ENCODE assay signal across 16 cellular contexts in the genomic region with DNA sequence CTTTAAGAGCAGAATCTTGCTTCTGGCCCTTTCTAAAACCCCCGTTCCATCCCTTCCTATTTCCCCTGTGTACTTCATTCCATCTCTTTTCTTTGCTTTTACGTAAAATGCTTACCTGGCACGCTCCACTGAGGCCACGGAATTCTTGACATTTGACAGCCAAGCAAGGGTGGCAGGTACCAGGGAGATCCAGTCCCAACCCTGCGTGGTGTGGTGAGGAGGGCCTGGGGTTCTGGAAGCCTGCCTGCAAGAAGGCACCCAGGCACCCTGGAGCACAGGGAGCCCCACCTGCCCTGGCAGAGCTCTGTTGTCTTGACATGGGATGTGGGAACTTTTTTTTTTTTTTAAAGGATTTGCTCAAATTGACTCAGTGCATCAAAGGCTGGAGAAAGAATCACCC. TPM values are rescaled to one million over a fixed set of nuclear protein-coding genes. Genes with fewer than 3 reads are reported as not detected.
DNase-seq lines count a peak whose midpoint lies in the region; ATAC-seq, FAIRE-seq and TF ChIP-seq lines count a peak whose summit lies in the region.
"Had no signal": no experiment of that assay in that cellular context is flagged by ENCODE, and none has a peak within 500 bp of the region (broad histone marks: within the 10 kb centered on the region; RNA-seq: fewer than 3 reads in every experiment).

No MANE protein-coding gene starts in this region.

- no peaks in the 10 kb centered on the region for H3K9me3 Mint-ChIP-seq in activated naive CD4-positive, alpha-beta T cell treated with anti-CD3 and anti-CD28 coated beads, Interleukin-2, amount 50 U/mL, for 72 hours
- no peaks in the 10 kb centered on the region for H3K9me3 Mint-ChIP-seq in activated naive CD4-positive, alpha-beta T cell treated with anti-CD3 and anti-CD28 coated beads for 36 hours
- no peaks in the 10 kb centered on the region for H3K9me3 Mint-ChIP-seq in activated naive CD8-positive, alpha-beta T cell treated with anti-CD3 and anti-CD28 coated beads, Interleukin-2, amount 10 ng/mL, durations not matched to agents 7 days and 5 days

- no peak for ATAC-seq in activated naive CD4-positive, alpha-beta T cell treated with anti-CD3 and anti-CD28 coated beads, Interleukin-2, amount 50 U/mL, for 72 hours
- no peak for ATAC-seq in activated naive CD8-positive, alpha-beta T cell treated with anti-CD3 and anti-CD28 coated beads, Interleukin-2, amount 10 ng/mL, durations not matched to agents 7 days and 5 days (ENCODE audit: low read depth)

- no peaks in the 10 kb centered on the region for H3K36me3 Mint-ChIP-seq in activated naive CD4-positive, alpha-beta T cell treated with anti-CD3 and anti-CD28 coated beads, Interleukin-2, amount 50 U/mL, for 72 hours
- no peaks in the 10 kb centered on the region for H3K36me3 Mint-ChIP-seq in activated naive CD4-positive, alpha-beta T cell treated with anti-CD3 and anti-CD28 coated beads for 36 hours (ENCODE audit: low read depth)
- peaks cover 6% of the 10 kb centered on the region for H3K36me3 Mint-ChIP-seq in activated naive CD8-positive, alpha-beta T cell treated with anti-CD3 and anti-CD28 coated beads, Interleukin-2, amount 10 ng/mL, durations not matched to agents 7 days and 5 days

- no peak for TF ChIP-seq POLR2A in uterus (IDR thresholded peaks at IDR 0.05)

- H3K4me3 Mint-ChIP-seq in activated naive CD4-positive, alpha-beta T cell treated with anti-CD3 and anti-CD28 coated beads for 36 hours = no peak overlapping the region
- H3K4me3 Mint-ChIP-seq in activated naive CD8-positive, alpha-beta T cell treated with anti-CD3 and anti-CD28 coated beads, Interleukin-2, amount 10 ng/mL, durations not matched to agents 7 days and 5 days = peak overlapping the region; percentile 75

- H3K27me3 ChIP-seq in uterus (no peaks in the 10 kb centered on the region), brain microvascular endothelial cell (replicated peaks) (no peaks in the 10 kb centered on the region)
- H3K27me3 ChIP-seq: stomach had no signal

- H3K4me1 ChIP-seq in uterus = peaks cover 4 to 11% of the 10 kb centered on the region in 2 donors

- in situ Hi-C loops in brain microvascular endothelial cell (cut with HindIII; ENCODE audit: low pct_ligation_motif_present, low sequenced_read_pairs) = no loop called here

- POLR2A ChIA-PET in activated naive CD8-positive, alpha-beta T cell treated with anti-CD3 and anti-CD28 coated beads, Interleukin-2, amount 10 ng/mL, durations not matched to agents 7 days and 5 days (lab: Charles Lee) = interaction anchor here (1.2 to 4.2 kb wide), 5 partner anchors 12 to 117 kb away, joined by 3 to 38 read pairs (median 5); a partner anchor contains a TSS

- no peaks in the 10 kb centered on the region for H3K9me3 ChIP-seq in uterus
- H3K9me3 ChIP-seq: stomach had no signal

- peak overlapping the region; percentile 66 to 73 for H3K27ac Mint-ChIP-seq in activated naive CD4-positive, alpha-beta T cell treated with anti-CD3 and anti-CD28 coated beads, Interleukin-2, amount 50 U/mL, for 72 hours
- H3K27ac Mint-ChIP-seq in activated naive CD4-positive, alpha-beta T cell treated with anti-CD3 and anti-CD28 coated beads for 36 hours = no peak overlapping the region
- H3K27ac Mint-ChIP-seq in activated naive CD8-positive, alpha-beta T cell treated with anti-CD3 and anti-CD28 coated beads, Interleukin-2, amount 10 ng/mL, durations not matched to agents 7 days and 5 days = peak overlapping the region; percentile 98

- no peak for DNase-seq in activated naive CD4-positive, alpha-beta T cell treated with anti-CD3 and anti-CD28 coated beads, Interleukin-2, amount 50 U/mL, for 72 hours (ENCODE audit: low spot score in 2 of 2)
- DNase-seq in activated naive CD4-positive, alpha-beta T cell treated with anti-CD3 and anti-CD28 coated beads for 36 hours = no peak
- DNase-seq in activated naive CD8-positive, alpha-beta T cell treated with anti-CD3 and anti-CD28 coated beads, Interleukin-2, amount 10 ng/mL, durations not matched to agents 7 days and 5 days = no peak
- DNase-seq in left kidney (ENCODE audit: low read depth, low spot score) (peak; percentile 62), uterus (no peak), frontal cortex (ENCODE audit: low spot score in 2 of 2) (no peak), brain microvascular endothelial cell (no peak), cerebellar cortex (ENCODE audit: low spot score) (no peak)
- DNase-seq: caudate nucleus; KG1; NCI-H1092 treated with DMSO at 0.1 percent for 48 hours; NCI-H2171 treated with DMSO at 0.1 percent for 48 hours; NCI-H774; stimulated activated CD4-positive, alpha-beta T cell treated with anti-CD3 and anti-CD28 coated beads, Interleukin-12 subunit alpha, Interleukin-12 subunit beta, amount 100 ng/mL, for 4 hours; stomach had no signal

- CTCF ChIA-PET in activated naive CD4-positive, alpha-beta T cell treated with anti-CD3 and anti-CD28 coated beads for 36 hours (lab: Charles Lee) = interaction anchor here (1.6 kb wide), 1 partner anchor 48 kb away, joined by 4 read pairs; no protein-coding TSS in a partner anchor

- H3K36me3 ChIP-seq in uterus (no peaks in the 10 kb centered on the region), brain microvascular endothelial cell (replicated peaks) (no peaks in the 10 kb centered on the region)
- H3K36me3 ChIP-seq: stomach had no signal

- H3K27me3 Mint-ChIP-seq in activated naive CD4-positive, alpha-beta T cell treated with anti-CD3 and anti-CD28 coated beads for 36 hours (ENCODE audit: low read depth) = no peaks in the 10 kb centered on the region
- no peaks in the 10 kb centered on the region for H3K27me3 Mint-ChIP-seq in activated naive CD8-positive, alpha-beta T cell treated with anti-CD3 and anti-CD28 coated beads, Interleukin-2, amount 10 ng/mL, durations not matched to agents 7 days and 5 days

- H3K4me3 ChIP-seq in uterus = no peak overlapping the region
- H3K4me3 ChIP-seq in brain microvascular endothelial cell (ENCODE audit: low read depth, low read length) = no peak overlapping the region
- H3K4me3 ChIP-seq: stomach had no signal

- FAIRE-seq in frontal cortex (lab: Jason Lieb, UNC) = no peak
- FAIRE-seq: endometrium had no signal

- TF ChIP-seq CTCF in uterus (IDR thresholded peaks at IDR 0.05) (no peak), brain microvascular endothelial cell (IDR thresholded peaks at IDR 0.05; ENCODE audit: low read depth, low read length, missing control alignments) (no peak)

- intact Hi-C loops in activated naive CD4-positive, alpha-beta T cell treated with anti-CD3 and anti-CD28 coated beads for 36 hours (cut with micrococcal nuclease) = no loop called here
- intact Hi-C loops in uterus (cut with DNase I; ENCODE audit: low total_unique reads) = no loop called here

- peaks cover 29% of the 10 kb centered on the region for H3K4me1 Mint-ChIP-seq in activated naive CD4-positive, alpha-beta T cell treated with anti-CD3 and anti-CD28 coated beads for 36 hours (ENCODE audit: low read depth)
- H3K4me1 Mint-ChIP-seq in activated naive CD8-positive, alpha-beta T cell treated with anti-CD3 and anti-CD28 coated beads, Interleukin-2, amount 10 ng/mL, durations not matched to agents 7 days and 5 days = peaks cover 65% of the 10 kb centered on the region

- H3K27ac ChIP-seq in uterus = peak overlapping the region; percentile 56 to 88
- H3K27ac ChIP-seq in brain microvascular endothelial cell = no peak overlapping the region

RNA-seq across cellular contexts. Expression of a gene that starts 48.6 kb away (rescaled TPM):
- 10 to 100 TPM; 15.2 to 33.2 TPM for total RNA-seq in activated naive CD4-positive, alpha-beta T cell treated with anti-CD3 and anti-CD28 coated beads, Interleukin-2, amount 50 U/mL, for 72 hours
- 10 to 100 TPM; 12.2 to 18.9 TPM for total RNA-seq in activated naive CD4-positive, alpha-beta T cell treated with anti-CD3 and anti-CD28 coated beads for 36 hours
- total RNA-seq in activated naive CD8-positive, alpha-beta T cell treated with anti-CD3 and anti-CD28 coated beads, Interleukin-2, amount 10 ng/mL, durations not matched to agents 7 days and 5 days = 10 to 100 TPM; 89.5 to 94.1 TPM
- total RNA-seq in uterus = 10 to 100 TPM; 19.7 to 97.7 (median 26.5) TPM
- total RNA-seq in frontal cortex = 25.3 TPM
